11 cellular contexts compared by ENCODE assay signal in genomic region chr19:48961051-48961649, GRCh38. TPM values are rescaled to one million over a fixed set of nuclear protein-coding genes. Genes with fewer than 3 reads are reported as not detected.
DNase-seq lines count a peak whose midpoint lies in the region; ATAC-seq, FAIRE-seq and TF ChIP-seq lines count a peak whose summit lies in the region.
"Had no signal": no experiment of that assay in that cellular context is flagged by ENCODE, and none has a peak within 500 bp of the region (broad histone marks: within the 10 kb centered on the region; RNA-seq: fewer than 3 reads in every experiment).

No MANE protein-coding gene starts in this region.

- H3K27me3 Mint-ChIP-seq in HFFc6 (ENCODE audit: insufficient read depth): peaks cover 35% of the 10 kb centered on the region
- H3K27me3 Mint-ChIP-seq in nephron (ENCODE audit: low read depth): peaks cover 4% of the 10 kb centered on the region

- H3K4me3 Mint-ChIP-seq in HFFc6 (no peak overlapping the region; the same call in 1 of the 2 replicates), nephron (peak overlapping the region in 1 of 3 experiments; percentile 14)

- TF ChIP-seq EP300 in K562 (IDR thresholded peaks at IDR 0.05; ENCODE audit: low read length): no peak

- H3K4me1 ChIP-seq in K562 (replicated peaks in 1 of 2; ENCODE audit: control insufficient read depth in 2 of 2, insufficient read depth in 2 of 2, low read length in 2 of 2): peaks cover 21 to 43% of the 10 kb centered on the region in 2 experiments

- no peak for ATAC-seq in K562
- no peak for ATAC-seq in GM21576 (IDR thresholded peaks at IDR 0.05; ENCODE audit: unreplicated experiment)
- ATAC-seq in GM18511 (IDR thresholded peaks at IDR 0.05; ENCODE audit: unreplicated experiment): no peak

- H2AFZ ChIP-seq in K562 (ENCODE audit: low read depth, low read length): no peak overlapping the region

- H3K4me1 Mint-ChIP-seq in HFFc6 (ENCODE audit: low read depth) (peaks cover 53% of the 10 kb centered on the region), nephron (peaks cover 21% of the 10 kb centered on the region)

- H3K9me3 ChIP-seq in K562 (replicated peaks; ENCODE audit: control insufficient read depth, insufficient read depth, low read depth, low read length): no peaks in the 10 kb centered on the region

- peaks cover 10% of the 10 kb centered on the region for H4K20me1 ChIP-seq in K562 (replicated peaks; ENCODE audit: control insufficient read depth, insufficient read depth, low read length)

- H3K9me3 Mint-ChIP-seq in HFFc6: peaks cover 9% of the 10 kb centered on the region; the same call in 1 of the 2 replicates
- no peaks in the 10 kb centered on the region for H3K9me3 Mint-ChIP-seq in nephron

- intact Hi-C loops in K562 (cut with micrococcal nuclease): no loop called here

- peak overlapping the region; percentile 99 for H3K27ac ChIP-seq in K562 (ENCODE audit: extremely low read depth, low read depth, low read length)
- peak overlapping the region in 1 of 2 donors; percentile 7 for H3K27ac ChIP-seq in coronary artery

- no peak overlapping the region for H3K4me2 ChIP-seq in K562 (ENCODE audit: insufficient read depth, low read length)

- H3K9ac ChIP-seq in K562 (ENCODE audit: insufficient read depth in 1 of 2, low read depth in 2 of 2, low read length in 2 of 2): peak overlapping the region in 1 of 2 experiments; percentile 93; a peak in 1 of 4 replicates

- H3K27ac Mint-ChIP-seq in HFFc6 (peak overlapping the region; percentile 41), nephron (peak overlapping the region; percentile 76 to 100 (median 99))

- H3K79me2 ChIP-seq in K562 (ENCODE audit: control insufficient read depth, insufficient read depth, low read length): peaks cover 41% of the 10 kb centered on the region

- no TSS peak for BruUV-seq in K562 (replicated peaks; lab: Mats Ljungman, UMichigan)

- no peaks in the 10 kb centered on the region for H3K9me1 ChIP-seq in K562 (ENCODE audit: control insufficient read depth, insufficient read depth, low read length)

- WGBS in K562 (ENCODE audit: insufficient coverage, low coverage, missing lambda C conversion rate): 73% methylated on average over 10 of the region's 19 CpGs

- FAIRE-seq in K562 (lab: Jason Lieb, UNC): no peak

- TF ChIP-seq RAD21 in K562 (CRISPR knock-in tag; conservative IDR thresholded peaks at IDR 0.05 in 1 of 2, IDR thresholded peaks at IDR 0.05 in 1 of 2): no peak

- in situ Hi-C loops in K562 (cut with MboI): loop anchor here (10.0 kb wide), 1 partner anchor 86 kb away; the partner anchor contains the start of gene PPP1R15A

- no peaks in the 10 kb centered on the region for H3K27me3 ChIP-seq in K562 (ENCODE audit: control insufficient read depth in 2 of 2, insufficient read depth in 2 of 2, low read length in 2 of 2)

- POLR2A ChIA-PET in K562 (lab: Yijun Ruan, JAX): interaction anchor here (1.3 to 1.9 kb wide), 4 partner anchors 10 to 89 kb away, joined by 4 to 43 read pairs (median 8); partner anchors contain the start of gene PPP1R15A

- TF ChIP-seq CTCF in HFFc6 (IDR thresholded peaks at IDR 0.05): no peak
- TF ChIP-seq CTCF in K562 (IDR thresholded peaks at IDR 0.05 in 2 of 3, conservative IDR thresholded peaks at IDR 0.05 in 1 of 3; ENCODE audit: insufficient read depth in 2 of 3, low read depth in 1 of 3, low read length in 3 of 3): no peak
- no peak for TF ChIP-seq CTCF in nephron (IDR thresholded peaks at IDR 0.05; ENCODE audit: unreplicated experiment in 3 of 3)
- TF ChIP-seq CTCF in coronary artery (IDR thresholded peaks at IDR 0.05): no peak

- DNase-seq in CD1c-positive myeloid dendritic cell (ENCODE audit: extremely low spot score) (peak; percentile 38), HFFc6 (no peak), K562 (ENCODE audit: extremely low read depth in 1 of 4, low spot score in 3 of 4) (peak in 1 of 4 experiments; percentile 39), NCI-H446 treated with DMSO at 0.1 percent for 48 hours (lab: John Stamatoyannopoulos, UW) (no peak), coronary artery (ENCODE audit: low spot score) (no peak)
- DNase-seq: DND-41, head of caudate nucleus had no signal

- H3K4me3 ChIP-seq in K562 (no peak overlapping the region), coronary artery (no peak overlapping the region)

- peaks cover 27% of the 10 kb centered on the region for H3K36me3 ChIP-seq in K562 (ENCODE audit: control insufficient read depth, insufficient read depth, low read length)

- peaks cover 37% of the 10 kb centered on the region for H3K36me3 Mint-ChIP-seq in HFFc6 (ENCODE audit: low read depth)
- H3K36me3 Mint-ChIP-seq in nephron (ENCODE audit: low read depth): peaks cover 22% of the 10 kb centered on the region

- CTCF ChIA-PET in K562 (lab: Yijun Ruan, JAX; ENCODE audit: low intra/inter-chr PET ratio): no interaction called here

- no peak for TF ChIP-seq POLR2A in K562 (conservative IDR thresholded peaks at IDR 0.05)

RNA-seq across cellular contexts. Expression of gene FTL, which starts 4.0 kb away (rescaled TPM):
- 1,000 to 10,000 TPM; 2,438 to 4,450 (median 3,824) TPM for total RNA-seq in HFFc6 (2021; fragmentation: NEBNext Ultra II Directional; extraction: Animal tissue kit (Norgen Biotek cat#: 25700))
- 116 and 227 TPM in 2 replicates for total RNA-seq in K562 (2011; cell fraction: chromatin; rRNA removed; ENCODE audit: low replicate concordance)
- 251 and 284 TPM in 2 replicates for total RNA-seq in K562 (2011; cell fraction: nucleolus; rRNA removed)
- 546 and 1,281 TPM in 2 replicates for total RNA-seq in K562 (2011; cell fraction: nucleoplasm; rRNA removed)
- total RNA-seq in K562 (2014; rRNA removed): 3,611 and 4,100 TPM in 2 replicates
- total RNA-seq in K562 (2014; rRNA removed; fragmentation: Illumina TruSeq; extraction: Trizol): 2,821 and 3,420 TPM in 2 replicates
- 4,574 and 5,040 TPM in 2 replicates for total RNA-seq in K562 (2015; rRNA removed; fragmentation: Illumina TruSeq; extraction: Trizol)
- total RNA-seq in K562 (2021): 3,376 and 3,459 TPM in 2 replicates
- polyA plus RNA-seq in K562 (2011; rRNA removed): 1,231 and 2,161 TPM in 2 replicates
- polyA plus RNA-seq in K562 (2011; cell fraction: cytosol; rRNA removed): 5,138 and 6,086 TPM in 2 replicates
- 1,631 and 1,635 TPM in 2 replicates for polyA plus RNA-seq in K562 (2011; cell fraction: nucleus; rRNA removed)
- 3,654 and 5,025 TPM in 2 replicates for polyA plus RNA-seq in K562 (2012)
- polyA plus RNA-seq in K562 (2014; fragmentation: Illumina TruSeq; extraction: Trizol): 6,461 and 6,790 TPM in 2 replicates
- polyA plus RNA-seq in K562 (2014; fragmentation: Nextera tagmentation; extraction: Ambion mirVana): over 10,000 TPM; 17,458 to 27,415 TPM
- polyA plus RNA-seq in K562 (2014; rRNA removed): 3,965 and 4,994 TPM in 2 replicates
- 536 and 548 TPM in 2 replicates for polyA minus RNA-seq in K562 (2011; rRNA and poly(A)+ RNA removed)
- polyA minus RNA-seq in K562 (2011; cell fraction: cytosol; rRNA and poly(A)+ RNA removed): 790 and 999 TPM in 2 replicates
- polyA minus RNA-seq in K562 (2011; cell fraction: nucleus; rRNA and poly(A)+ RNA removed): 171 and 269 TPM in 2 replicates

RNA-seq across cellular contexts. Expression of gene BAX, which starts 6.5 kb away (rescaled TPM):
- 100 to 1,000 TPM; 223 to 260 (median 244) TPM for total RNA-seq in HFFc6 (2021; fragmentation: NEBNext Ultra II Directional; extraction: Animal tissue kit (Norgen Biotek cat#: 25700))
- 47.4 and 110 TPM in 2 replicates for total RNA-seq in K562 (2011; cell fraction: chromatin; rRNA removed; ENCODE audit: low replicate concordance)
- 95.2 and 106 TPM in 2 replicates for total RNA-seq in K562 (2011; cell fraction: nucleolus; rRNA removed)
- 67.2 and 75.0 TPM in 2 replicates for total RNA-seq in K562 (2011; cell fraction: nucleoplasm; rRNA removed)
- total RNA-seq in K562 (2014; rRNA removed): 44.5 and 62.0 TPM in 2 replicates
- 22.1 and 23.0 TPM in 2 replicates for total RNA-seq in K562 (2014; rRNA removed; fragmentation: Illumina TruSeq; extraction: Trizol)
- total RNA-seq in K562 (2015; rRNA removed; fragmentation: Illumina TruSeq; extraction: Trizol): 41.3 and 46.5 TPM in 2 replicates
- total RNA-seq in K562 (2021): 95.4 and 98.5 TPM in 2 replicates
- 51.2 and 56.6 TPM in 2 replicates for polyA plus RNA-seq in K562 (2011; rRNA removed)
- 75.9 and 134 TPM in 2 replicates for polyA plus RNA-seq in K562 (2011; cell fraction: cytosol; rRNA removed)
- polyA plus RNA-seq in K562 (2011; cell fraction: nucleus; rRNA removed): 94.1 and 129 TPM in 2 replicates
- 105 and 115 TPM in 2 replicates for polyA plus RNA-seq in K562 (2012)
- polyA plus RNA-seq in K562 (2014; fragmentation: Illumina TruSeq; extraction: Trizol): 67.5 and 79.1 TPM in 2 replicates
- polyA plus RNA-seq in K562 (2014; fragmentation: Nextera tagmentation; extraction: Ambion mirVana): 1 to 10 TPM; 3.2 to 5.5 TPM
- 69.6 and 79.5 TPM in 2 replicates for polyA plus RNA-seq in K562 (2014; rRNA removed)
- polyA minus RNA-seq in K562 (2011; rRNA and poly(A)+ RNA removed): 13.0 and 20.5 TPM in 2 replicates
- polyA minus RNA-seq in K562 (2011; cell fraction: cytosol; rRNA and poly(A)+ RNA removed): 37.3 and 38.6 TPM in 2 replicates
- 30.5 and 33.0 TPM in 2 replicates for polyA minus RNA-seq in K562 (2011; cell fraction: nucleus; rRNA and poly(A)+ RNA removed)

RNA-seq across cellular contexts. Expression of gene DHDH, which starts 27.7 kb away (rescaled TPM):
- not detected for total RNA-seq in HFFc6 (2021; fragmentation: NEBNext Ultra II Directional; extraction: Animal tissue kit (Norgen Biotek cat#: 25700))
- 1.4 and 2.3 TPM in 2 replicates for total RNA-seq in K562 (2011; cell fraction: chromatin; rRNA removed; ENCODE audit: low replicate concordance)
- 1.7 and 2.7 TPM in 2 replicates for total RNA-seq in K562 (2011; cell fraction: nucleolus; rRNA removed)
- 0.99 and 1.0 TPM in 2 replicates for total RNA-seq in K562 (2011; cell fraction: nucleoplasm; rRNA removed)
- total RNA-seq in K562 (2014; rRNA removed): 1.1 and 1.5 TPM in 2 replicates
- 0.44 and 0.51 TPM in 2 replicates for total RNA-seq in K562 (2014; rRNA removed; fragmentation: Illumina TruSeq; extraction: Trizol)
- total RNA-seq in K562 (2015; rRNA removed; fragmentation: Illumina TruSeq; extraction: Trizol): 0.76 and 1.2 TPM in 2 replicates
- 1.6 and 2.1 TPM in 2 replicates for total RNA-seq in K562 (2021)
- polyA plus RNA-seq in K562 (2011; rRNA removed): 1.9 and 4.2 TPM in 2 replicates
- polyA plus RNA-seq in K562 (2011; cell fraction: cytosol; rRNA removed): 4.5 and 4.6 TPM in 2 replicates
- 3.6 and 5.2 TPM in 2 replicates for polyA plus RNA-seq in K562 (2011; cell fraction: nucleus; rRNA removed)
- 2.2 and 4.5 TPM in 2 replicates for polyA plus RNA-seq in K562 (2012)
- 0.37 and 1.2 TPM in 2 replicates for polyA plus RNA-seq in K562 (2014; fragmentation: Illumina TruSeq; extraction: Trizol)
- under 1 TPM; 0.41 to 0.87 TPM for polyA plus RNA-seq in K562 (2014; fragmentation: Nextera tagmentation; extraction: Ambion mirVana)
- polyA plus RNA-seq in K562 (2014; rRNA removed): 1.3 and 1.6 TPM in 2 replicates
- 0.25 and 0.45 TPM in 2 replicates for polyA minus RNA-seq in K562 (2011; rRNA and poly(A)+ RNA removed)
- 2.7 TPM in 1 of 2 replicates, not detected in the other for polyA minus RNA-seq in K562 (2011; cell fraction: cytosol; rRNA and poly(A)+ RNA removed)
- polyA minus RNA-seq in K562 (2011; cell fraction: nucleus; rRNA and poly(A)+ RNA removed): 0.81 and 1.6 TPM in 2 replicates
- total RNA-seq: cardiac septum had no signal

RNA-seq across cellular contexts. Expression of gene GYS1, which starts 32.0 kb away (rescaled TPM):
- 10 to 100 TPM; 76.0 to 90.8 (median 87.5) TPM for total RNA-seq in HFFc6 (2021; fragmentation: NEBNext Ultra II Directional; extraction: Animal tissue kit (Norgen Biotek cat#: 25700))
- total RNA-seq in K562 (2011; cell fraction: chromatin; rRNA removed; ENCODE audit: low replicate concordance): 36.8 and 78.5 TPM in 2 replicates
- total RNA-seq in K562 (2011; cell fraction: nucleolus; rRNA removed): 40.7 and 40.9 TPM in 2 replicates
- total RNA-seq in K562 (2011; cell fraction: nucleoplasm; rRNA removed): 28.8 and 32.4 TPM in 2 replicates
- total RNA-seq in K562 (2014; rRNA removed) (12.9 and 20.5 TPM in 2 replicates), K562 (2014; rRNA removed; fragmentation: Illumina TruSeq; extraction: Trizol) (8.8 and 11.3 TPM in 2 replicates), K562 (2015; rRNA removed; fragmentation: Illumina TruSeq; extraction: Trizol) (15.2 and 18.4 TPM in 2 replicates), K562 (2021) (26.1 and 28.1 TPM in 2 replicates)
- polyA plus RNA-seq in K562 (2011; rRNA removed) (26.0 and 26.7 TPM in 2 replicates), K562 (2014; fragmentation: Illumina TruSeq; extraction: Trizol) (31.1 and 32.2 TPM in 2 replicates), K562 (2014; fragmentation: Nextera tagmentation; extraction: Ambion mirVana) (1 to 10 TPM; 1.9 to 2.2 TPM), K562 (2014; rRNA removed) (18.0 and 24.3 TPM in 2 replicates)
- polyA plus RNA-seq in K562 (2011; cell fraction: cytosol; rRNA removed): 26.7 and 37.5 TPM in 2 replicates
- 26.4 and 41.7 TPM in 2 replicates for polyA plus RNA-seq in K562 (2011; cell fraction: nucleus; rRNA removed)
- polyA plus RNA-seq in K562 (2012): 20.3 and 23.1 TPM in 2 replicates
- 15.7 and 26.2 TPM in 2 replicates for polyA minus RNA-seq in K562 (2011; rRNA and poly(A)+ RNA removed)
- polyA minus RNA-seq in K562 (2011; cell fraction: cytosol; rRNA and poly(A)+ RNA removed): 20.6 and 25.9 TPM in 2 replicates
- 13.2 and 13.8 TPM in 2 replicates for polyA minus RNA-seq in K562 (2011; cell fraction: nucleus; rRNA and poly(A)+ RNA removed)

RNA-seq across cellular contexts. Expression of gene RUVBL2, which starts 32.5 kb away (rescaled TPM):
- 100 to 1,000 TPM; 131 to 161 (median 159) TPM for total RNA-seq in HFFc6 (2021; fragmentation: NEBNext Ultra II Directional; extraction: Animal tissue kit (Norgen Biotek cat#: 25700))
- total RNA-seq in K562 (2011; cell fraction: chromatin; rRNA removed; ENCODE audit: low replicate concordance): 106 and 309 TPM in 2 replicates
- 270 and 321 TPM in 2 replicates for total RNA-seq in K562 (2011; cell fraction: nucleolus; rRNA removed)
- total RNA-seq in K562 (2011; cell fraction: nucleoplasm; rRNA removed): 174 and 179 TPM in 2 replicates
- 453 and 558 TPM in 2 replicates for total RNA-seq in K562 (2014; rRNA removed)
- 56.6 and 95.4 TPM in 2 replicates for total RNA-seq in K562 (2014; rRNA removed; fragmentation: Illumina TruSeq; extraction: Trizol)
- 282 and 294 TPM in 2 replicates for total RNA-seq in K562 (2015; rRNA removed; fragmentation: Illumina TruSeq; extraction: Trizol)
- 335 and 343 TPM in 2 replicates for total RNA-seq in K562 (2021)
- polyA plus RNA-seq in K562 (2011; rRNA removed): 237 and 273 TPM in 2 replicates
- 435 and 727 TPM in 2 replicates for polyA plus RNA-seq in K562 (2011; cell fraction: cytosol; rRNA removed)
- 267 and 312 TPM in 2 replicates for polyA plus RNA-seq in K562 (2011; cell fraction: nucleus; rRNA removed)
- 308 and 401 TPM in 2 replicates for polyA plus RNA-seq in K562 (2012)
- polyA plus RNA-seq in K562 (2014; fragmentation: Illumina TruSeq; extraction: Trizol): 165 and 339 TPM in 2 replicates
- 10 to 100 TPM; 71.4 to 95.3 TPM for polyA plus RNA-seq in K562 (2014; fragmentation: Nextera tagmentation; extraction: Ambion mirVana)
- 310 and 330 TPM in 2 replicates for polyA plus RNA-seq in K562 (2014; rRNA removed)
- 168 and 344 TPM in 2 replicates for polyA minus RNA-seq in K562 (2011; rRNA and poly(A)+ RNA removed)
- 335 and 352 TPM in 2 replicates for polyA minus RNA-seq in K562 (2011; cell fraction: cytosol; rRNA and poly(A)+ RNA removed)
- polyA minus RNA-seq in K562 (2011; cell fraction: nucleus; rRNA and poly(A)+ RNA removed): 89.8 and 126 TPM in 2 replicates
